In genomic region chr14:35342160-35343010, GRCh38 we compare ENCODE assay signal across 8 cellular contexts. TPM values are rescaled to one million over a fixed set of nuclear protein-coding genes. Genes with fewer than 3 reads are reported as not detected.
DNase-seq lines count a peak whose midpoint lies in the region; ATAC-seq and TF ChIP-seq lines count a peak whose summit lies in the region.

No MANE protein-coding gene starts in this region.

- H3K27ac ChIP-seq in cingulate gyrus (ENCODE audit: low read depth, low read length) (peak overlapping the region; percentile 97), mesendoderm (ENCODE audit: low read depth, low read length) (peak overlapping the region; percentile 26), tibial nerve (peak overlapping the region; percentile 91 to 98 (median 94))

- H3K56ac ChIP-seq in mesendoderm (ENCODE audit: low read length): peak overlapping the region; percentile 83

- H3K36me3 ChIP-seq in mesendoderm (ENCODE audit: control insufficient read depth, insufficient read depth, low read length) (no peaks in the 10 kb centered on the region), tibial nerve (no peaks in the 10 kb centered on the region)

- H4K8ac ChIP-seq in mesendoderm (ENCODE audit: low read depth, low read length): no peak overlapping the region

- H3K23ac ChIP-seq in mesendoderm (ENCODE audit: low read length): no peak overlapping the region

- no peak overlapping the region for H4K5ac ChIP-seq in mesendoderm (ENCODE audit: low read length)

- ATAC-seq in HG02588 (IDR thresholded peaks at IDR 0.05; ENCODE audit: unreplicated experiment) (no peak), GM19452 (IDR thresholded peaks at IDR 0.05; ENCODE audit: unreplicated experiment) (no peak)

- H2BK5ac ChIP-seq in mesendoderm (ENCODE audit: low read length): peak overlapping the region; percentile 65

- H2BK120ac ChIP-seq in mesendoderm (ENCODE audit: low read depth, low read length): peak overlapping the region; percentile 30

- WGBS in mesendoderm (ENCODE audit: extremely low coverage, insufficient coverage, low lambda C conversion rate): no CpG with 5 or more reads among the region's 20 CpGs
- WGBS in tibial nerve, 2 donors: 30 to 38% methylated on average over 12 to 13 of the region's 20 CpGs

- H3K4ac ChIP-seq in mesendoderm (ENCODE audit: low read depth, low read length): peak overlapping the region; percentile 96

- TF ChIP-seq POLR2A in tibial nerve (IDR thresholded peaks at IDR 0.05): no peak

- no peak for TF ChIP-seq CTCF in tibial nerve (IDR thresholded peaks at IDR 0.05)

- H3K4me2 ChIP-seq in mesendoderm (ENCODE audit: low read length): no peak overlapping the region

- H3K18ac ChIP-seq in mesendoderm (ENCODE audit: low read length): peak overlapping the region; percentile 41

- H3K4me1 ChIP-seq in mesendoderm (ENCODE audit: control insufficient read depth, low read depth, low read length): peaks cover 13% of the 10 kb centered on the region
- peaks cover 6 to 72% (median 53%) of the 10 kb centered on the region in 4 donors for H3K4me1 ChIP-seq in tibial nerve

- H3K27me3 ChIP-seq in mesendoderm (ENCODE audit: insufficient read depth, low read length, poor library complexity): no peaks in the 10 kb centered on the region
- no peaks in the 10 kb centered on the region for H3K27me3 ChIP-seq in tibial nerve

- peak overlapping the region; percentile 55 for H3K9ac ChIP-seq in mesendoderm (ENCODE audit: low read length)

- no peak for TF ChIP-seq EP300 in tibial nerve (IDR thresholded peaks at IDR 0.05)

- H3K4me3 ChIP-seq in mesendoderm (ENCODE audit: low read length) (no peak overlapping the region), tibial nerve (peak overlapping the region; percentile 13 to 40 (median 20))

- no peak overlapping the region for H2BK15ac ChIP-seq in mesendoderm (replicated peaks; ENCODE audit: low read depth)

- no peaks in the 10 kb centered on the region for H3K79me2 ChIP-seq in mesendoderm (ENCODE audit: control insufficient read depth, insufficient read depth, low read length)

- no peaks in the 10 kb centered on the region for H3K79me1 ChIP-seq in mesendoderm (ENCODE audit: low read length)

- peak overlapping the region; percentile 94 for H2AK5ac ChIP-seq in mesendoderm (ENCODE audit: low read length)

- H3K9me3 ChIP-seq in tibial nerve: no peaks in the 10 kb centered on the region

- DNase-seq in NCI-H1092 treated with DMSO at 0.1 percent for 48 hours (lab: John Stamatoyannopoulos, UW): peak; percentile 67
- no peak for DNase-seq in NCI-H1092 (lab: John Stamatoyannopoulos, UW)
- DNase-seq in mesendoderm: no peak
- DNase-seq in tibial nerve (ENCODE audit: low spot score in 2 of 2): no peak
- no peak for DNase-seq in NCI-H2081 treated with DMSO at 0.1 percent for 48 hours (lab: John Stamatoyannopoulos, UW)

RNA-seq across cellular contexts. Expression of gene PSMA6, which starts 50.2 kb away (rescaled TPM):
- 410 TPM for polyA plus RNA-seq in mesendoderm (2013, experiment 1 of 2)
- 407 TPM for polyA plus RNA-seq in mesendoderm (2013, experiment 2 of 2)
- total RNA-seq in tibial nerve: 100 to 1,000 TPM in 1 of 4 donors, 10 to 100 TPM in 3; 65.3 to 129 (median 87.7) TPM

Comparison
In these comparisons a context has a peak if more than half of its experiments do, and no peak if none do; other contexts are left out.
1. H3K27ac ChIP-seq: peak in every context shown above with its lines; median percentile 97 in cingulate gyrus; 94 in tibial nerve; 26 in mesendoderm.